In genomic region chr10:29757551-29758297, GRCh38 we compare ENCODE assay signal across 13 cellular contexts.
DNase-seq lines count a peak whose midpoint lies in the region; ATAC-seq and TF ChIP-seq lines count a peak whose summit lies in the region.
"Had no signal": no experiment of that assay in that cellular context is flagged by ENCODE, and none has a peak within 500 bp of the region (broad histone marks: within the 10 kb centered on the region; RNA-seq: fewer than 3 reads in every experiment).

No MANE protein-coding gene starts in this region.

- ATAC-seq in activated CD8-positive, alpha-beta T cell treated with anti-CD3 and anti-CD28 coated beads for 36 hours, result no peak
- ATAC-seq in activated CD8-positive, alpha-beta T cell treated with anti-CD3 and anti-CD28 coated beads, Interleukin-2, amount 10 ng/mL, durations not matched to agents 7 days and 5 days, result no peak
- ATAC-seq in T-helper 17 cell (no peak), GM21723 (IDR thresholded peaks at IDR 0.05; ENCODE audit: unreplicated experiment) (no peak)

- H3K27me3 Mint-ChIP-seq in activated CD8-positive, alpha-beta T cell treated with anti-CD3 and anti-CD28 coated beads for 36 hours, result no peaks in the 10 kb centered on the region
- peaks cover 3% of the 10 kb centered on the region for H3K27me3 Mint-ChIP-seq in activated CD8-positive, alpha-beta T cell treated with anti-CD3 and anti-CD28 coated beads, Interleukin-2, amount 10 ng/mL, durations not matched to agents 7 days and 5 days (ENCODE audit: low read depth)
- H3K27me3 Mint-ChIP-seq in T-helper 17 cell, result peaks cover 11% of the 10 kb centered on the region
- H3K27me3 Mint-ChIP-seq: activated CD4-positive, alpha-beta memory T cell treated with anti-CD3 and anti-CD28 coated beads for 36 hours; memory B cell had no signal

- TF ChIP-seq EP300 in transverse colon (IDR thresholded peaks at IDR 0.05; ENCODE audit: low read depth), result no peak

- H3K4me1 ChIP-seq in transverse colon, result peaks cover 10 to 23% (median 14%) of the 10 kb centered on the region in 4 donors

- TF ChIP-seq POLR2A in transverse colon (IDR thresholded peaks at IDR 0.05), result no peak

- H3K4me3 Mint-ChIP-seq in activated CD8-positive, alpha-beta T cell treated with anti-CD3 and anti-CD28 coated beads for 36 hours, result no peak overlapping the region
- no peak overlapping the region for H3K4me3 Mint-ChIP-seq in activated CD8-positive, alpha-beta T cell treated with anti-CD3 and anti-CD28 coated beads, Interleukin-2, amount 10 ng/mL, durations not matched to agents 7 days and 5 days
- H3K4me3 Mint-ChIP-seq in T-helper 17 cell, result no peak overlapping the region
- H3K4me3 Mint-ChIP-seq: activated CD4-positive, alpha-beta memory T cell treated with anti-CD3 and anti-CD28 coated beads for 36 hours; activated naive CD4-positive, alpha-beta T cell treated with anti-CD3 and anti-CD28 coated beads, Interleukin-2, amount 10 ng/mL, durations not matched to agents 7 days and 5 days; memory B cell had no signal

- peak overlapping the region; percentile 18 to 44 (median 39) for H3K27ac ChIP-seq in transverse colon

- no peaks in the 10 kb centered on the region for H3K9me3 Mint-ChIP-seq in activated CD8-positive, alpha-beta T cell treated with anti-CD3 and anti-CD28 coated beads for 36 hours
- H3K9me3 Mint-ChIP-seq in activated CD8-positive, alpha-beta T cell treated with anti-CD3 and anti-CD28 coated beads, Interleukin-2, amount 10 ng/mL, durations not matched to agents 7 days and 5 days (ENCODE audit: insufficient read depth), result no peaks in the 10 kb centered on the region
- H3K9me3 Mint-ChIP-seq: activated CD4-positive, alpha-beta memory T cell treated with anti-CD3 and anti-CD28 coated beads for 36 hours; activated naive CD4-positive, alpha-beta T cell treated with anti-CD3 and anti-CD28 coated beads, Interleukin-2, amount 10 ng/mL, durations not matched to agents 7 days and 5 days had no signal

- no peak for TF ChIP-seq CTCF in activated CD8-positive, alpha-beta T cell treated with anti-CD3 and anti-CD28 coated beads for 36 hours (IDR thresholded peaks at IDR 0.05)
- no peak for TF ChIP-seq CTCF in transverse colon (IDR thresholded peaks at IDR 0.05)

- H3K4me3 ChIP-seq in transverse colon, result no peak overlapping the region

- H3K36me3 ChIP-seq in transverse colon, result no peaks in the 10 kb centered on the region

- WGBS in transverse colon (ENCODE audit: low coverage in 1 of 2), 2 donors, result 37 to 40% methylated on average over 6 to 9 of the region's 9 CpGs

- in situ Hi-C loops in transverse colon (cut with MboI; ENCODE audit: low pct_ligation_motif_present in 1 of 4, low pct_unique_long_range_greater_than_20kb in 1 of 4, low sequenced_read_pairs in 3 of 4), result no loop called here

- H3K27ac Mint-ChIP-seq in activated CD8-positive, alpha-beta T cell treated with anti-CD3 and anti-CD28 coated beads for 36 hours, result no peak overlapping the region
- no peak overlapping the region for H3K27ac Mint-ChIP-seq in activated CD8-positive, alpha-beta T cell treated with anti-CD3 and anti-CD28 coated beads, Interleukin-2, amount 10 ng/mL, durations not matched to agents 7 days and 5 days
- peak overlapping the region; percentile 1 for H3K27ac Mint-ChIP-seq in T-helper 17 cell
- H3K27ac Mint-ChIP-seq: activated CD4-positive, alpha-beta memory T cell treated with anti-CD3 and anti-CD28 coated beads for 36 hours; activated naive CD4-positive, alpha-beta T cell treated with anti-CD3 and anti-CD28 coated beads, Interleukin-2, amount 10 ng/mL, durations not matched to agents 7 days and 5 days; memory B cell had no signal

- no peaks in the 10 kb centered on the region for H3K9me3 ChIP-seq in T-helper 17 cell (ENCODE audit: control insufficient read depth, low read length, poor library complexity, severe bottlenecking)
- H3K9me3 ChIP-seq in transverse colon, result no peaks in the 10 kb centered on the region

- DNase-seq in activated CD8-positive, alpha-beta T cell treated with anti-CD3 and anti-CD28 coated beads for 36 hours, result peak; percentile 5
- DNase-seq in activated CD8-positive, alpha-beta T cell treated with anti-CD3 and anti-CD28 coated beads, Interleukin-2, amount 10 ng/mL, durations not matched to agents 7 days and 5 days, result no peak
- DNase-seq in T-helper 17 cell, result no peak
- DNase-seq in foreskin melanocyte, result peak; percentile 78
- DNase-seq in transverse colon, result no peak
- no peak for DNase-seq in activated CD4-positive, alpha-beta T cell treated with anti-CD3 and anti-CD28 coated beads, Interleukin-2, amount 50 U/mL, for 48 hours
- no peak for DNase-seq in NCI-H446 treated with DMSO at 0.1 percent for 48 hours (lab: John Stamatoyannopoulos, UW)
- DNase-seq: activated CD4-positive, alpha-beta memory T cell treated with anti-CD3 and anti-CD28 coated beads for 36 hours; activated naive CD4-positive, alpha-beta T cell treated with anti-CD3 and anti-CD28 coated beads, Interleukin-2, amount 10 ng/mL, durations not matched to agents 7 days and 5 days; DND-41; NCI-H1436 treated with DMSO at 0.1 percent for 48 hours had no signal

- H3K4me1 Mint-ChIP-seq in activated CD8-positive, alpha-beta T cell treated with anti-CD3 and anti-CD28 coated beads for 36 hours (ENCODE audit: low read depth), result no peaks in the 10 kb centered on the region
- H3K4me1 Mint-ChIP-seq in activated CD8-positive, alpha-beta T cell treated with anti-CD3 and anti-CD28 coated beads, Interleukin-2, amount 10 ng/mL, durations not matched to agents 7 days and 5 days (ENCODE audit: low read depth), result no peaks in the 10 kb centered on the region
- peaks cover 4% of the 10 kb centered on the region for H3K4me1 Mint-ChIP-seq in T-helper 17 cell
- H3K4me1 Mint-ChIP-seq: activated naive CD4-positive, alpha-beta T cell treated with anti-CD3 and anti-CD28 coated beads, Interleukin-2, amount 10 ng/mL, durations not matched to agents 7 days and 5 days; memory B cell had no signal

- H3K27me3 ChIP-seq in transverse colon, result no peaks in the 10 kb centered on the region

- intact Hi-C loops in activated CD8-positive, alpha-beta T cell treated with anti-CD3 and anti-CD28 coated beads for 36 hours (cut with micrococcal nuclease), result no loop called here
- intact Hi-C loops in transverse colon (cut with DNase I; ENCODE audit: low total_unique reads), result no loop called here

- POLR2A ChIA-PET in activated CD8-positive, alpha-beta T cell treated with anti-CD3 and anti-CD28 coated beads for 36 hours (lab: Charles Lee), result interaction anchor here (0.6 kb wide), 1 partner anchor 16 kb away, joined by 5 read pairs; no protein-coding TSS in a partner anchor
- POLR2A ChIA-PET in activated CD8-positive, alpha-beta T cell treated with anti-CD3 and anti-CD28 coated beads, Interleukin-2, amount 10 ng/mL, durations not matched to agents 7 days and 5 days (lab: Charles Lee), result no interaction called here

- no peaks in the 10 kb centered on the region for H3K36me3 Mint-ChIP-seq in activated CD8-positive, alpha-beta T cell treated with anti-CD3 and anti-CD28 coated beads for 36 hours (ENCODE audit: low read depth)
- no peaks in the 10 kb centered on the region for H3K36me3 Mint-ChIP-seq in activated CD8-positive, alpha-beta T cell treated with anti-CD3 and anti-CD28 coated beads, Interleukin-2, amount 10 ng/mL, durations not matched to agents 7 days and 5 days (ENCODE audit: low read depth)
- no peaks in the 10 kb centered on the region for H3K36me3 Mint-ChIP-seq in T-helper 17 cell (ENCODE audit: low read depth)
- H3K36me3 Mint-ChIP-seq: activated CD4-positive, alpha-beta memory T cell treated with anti-CD3 and anti-CD28 coated beads for 36 hours; activated naive CD4-positive, alpha-beta T cell treated with anti-CD3 and anti-CD28 coated beads, Interleukin-2, amount 10 ng/mL, durations not matched to agents 7 days and 5 days; memory B cell had no signal

- CTCF ChIA-PET in activated CD8-positive, alpha-beta T cell treated with anti-CD3 and anti-CD28 coated beads for 36 hours (lab: Charles Lee), result interaction anchor here (0.6 kb wide), 1 partner anchor 190 kb away, joined by 3 read pairs; no protein-coding TSS in a partner anchor
- CTCF ChIA-PET in activated CD8-positive, alpha-beta T cell treated with anti-CD3 and anti-CD28 coated beads, Interleukin-2, amount 10 ng/mL, durations not matched to agents 7 days and 5 days (lab: Charles Lee), result no interaction called here

Comparison
In these comparisons a context has a peak if more than half of its experiments do, and no peak if none do; other contexts are left out.
1. DNase-seq: peak in activated CD8-positive, alpha-beta T cell treated with anti-CD3 and anti-CD28 coated beads for 36 hours (single experiment) and foreskin melanocyte (single experiment); none in activated CD8-positive, alpha-beta T cell treated with anti-CD3 and anti-CD28 coated beads, Interleukin-2, amount 10 ng/mL, durations not matched to agents 7 days and 5 days (single experiment), T-helper 17 cell (0 of 3), transverse colon (single experiment), activated CD4-positive, alpha-beta T cell treated with anti-CD3 and anti-CD28 coated beads, Interleukin-2, amount 50 U/mL, for 48 hours (0 of 2) and NCI-H446 treated with DMSO at 0.1 percent for 48 hours (single experiment).